ENCODE assay signal across 11 cellular contexts in the genomic region with DNA sequence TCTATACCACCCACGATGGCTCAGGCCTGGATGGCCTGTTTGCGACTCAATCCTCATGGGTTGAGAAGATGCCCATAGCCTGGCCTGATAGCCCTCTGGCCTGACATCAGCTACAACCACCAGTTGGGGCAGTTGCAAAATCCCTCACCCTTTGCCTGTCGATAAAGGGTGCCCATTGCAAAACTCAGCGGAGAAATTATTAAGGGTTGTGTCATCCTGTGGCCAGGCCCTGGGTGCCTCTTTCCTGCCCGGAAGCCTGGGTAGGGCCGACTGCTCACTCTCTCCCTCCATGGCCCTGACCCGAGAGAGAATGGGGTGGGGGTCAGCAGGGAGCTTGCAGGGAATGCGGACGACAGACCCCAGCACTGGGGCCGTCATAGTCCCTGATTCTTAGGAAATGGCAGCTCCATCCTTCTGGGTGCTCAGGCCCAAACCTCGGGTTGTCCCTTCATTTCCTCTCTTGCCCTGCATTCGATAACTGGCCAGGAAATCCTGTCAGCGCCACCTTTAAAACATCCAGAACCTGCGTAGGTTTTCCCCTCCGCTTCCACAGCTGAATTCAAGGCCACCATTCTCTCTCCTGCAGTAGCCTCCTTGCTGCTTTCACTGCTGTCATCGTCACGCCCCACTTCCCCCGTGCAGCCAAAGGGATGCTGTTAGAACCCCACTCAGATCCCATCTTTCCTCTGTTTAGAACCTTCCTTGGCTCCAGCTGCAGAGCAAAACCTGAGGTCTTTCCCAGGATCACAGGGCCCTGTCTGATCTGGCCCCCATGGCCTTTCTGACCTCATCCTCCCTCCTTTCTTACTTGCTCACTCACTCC. TPM values are rescaled to one million over a fixed set of nuclear protein-coding genes. Genes with fewer than 3 reads are reported as not detected.
DNase-seq lines count a peak whose midpoint lies in the region; ATAC-seq and TF ChIP-seq lines count a peak whose summit lies in the region.
"Had no signal": no experiment of that assay in that cellular context is flagged by ENCODE, and none has a peak within 500 bp of the region (broad histone marks: within the 10 kb centered on the region; RNA-seq: fewer than 3 reads in every experiment).

No MANE protein-coding gene starts in this region.

- peaks cover 2% of the 10 kb centered on the region; the same call in 1 of the 2 replicates for H3K4me1 Mint-ChIP-seq in WTC11
- H3K4me1 Mint-ChIP-seq in activated CD8-positive, alpha-beta T cell treated with anti-CD3 and anti-CD28 coated beads for 36 hours (ENCODE audit: low read depth) = peaks cover 12% of the 10 kb centered on the region

- POLR2A ChIA-PET in WTC11 (lab: Charles Lee) = no interaction called here
- POLR2A ChIA-PET in activated CD8-positive, alpha-beta T cell treated with anti-CD3 and anti-CD28 coated beads for 36 hours (lab: Charles Lee) = interaction anchor here (1.4 kb wide), 1 partner anchor 30 kb away, joined by 4 read pairs; no protein-coding TSS in a partner anchor

- no peak for TF ChIP-seq CTCF in HL-60 (IDR thresholded peaks at IDR 0.05; ENCODE audit: insufficient read depth, low read length)
- no peak for TF ChIP-seq CTCF in WTC11 (IDR thresholded peaks at IDR 0.05)
- TF ChIP-seq CTCF in activated CD8-positive, alpha-beta T cell treated with anti-CD3 and anti-CD28 coated beads for 36 hours (IDR thresholded peaks at IDR 0.05) = no peak

- no peak for ATAC-seq in WTC11
- ATAC-seq in activated CD8-positive, alpha-beta T cell treated with anti-CD3 and anti-CD28 coated beads for 36 hours = no peak
- ATAC-seq: sciatic nerve had no signal

- intact Hi-C loops in activated CD8-positive, alpha-beta T cell treated with anti-CD3 and anti-CD28 coated beads for 36 hours (cut with micrococcal nuclease) = no loop called here

- peaks cover 5% of the 10 kb centered on the region; the same call in 1 of the 2 replicates for H3K9me3 Mint-ChIP-seq in WTC11
- peaks cover 2% of the 10 kb centered on the region for H3K9me3 Mint-ChIP-seq in activated CD8-positive, alpha-beta T cell treated with anti-CD3 and anti-CD28 coated beads for 36 hours

- H3K27ac ChIP-seq in HL-60 (replicated peaks) (peak overlapping the region; percentile 83), subcutaneous abdominal adipose tissue (ENCODE audit: low read depth, low read length) (peak overlapping the region; percentile 94)

- peaks cover 8 to 66% (median 44%) of the 10 kb centered on the region in 5 donors for H3K4me1 ChIP-seq in subcutaneous abdominal adipose tissue (ENCODE audit: control insufficient read depth in 5 of 5, insufficient read depth in 5 of 5, low read length in 5 of 5)

- no peak overlapping the region for H3K4me3 Mint-ChIP-seq in WTC11
- H3K4me3 Mint-ChIP-seq in activated CD8-positive, alpha-beta T cell treated with anti-CD3 and anti-CD28 coated beads for 36 hours = no peak overlapping the region

- no peak overlapping the region for H3K27ac Mint-ChIP-seq in WTC11
- no peak overlapping the region for H3K27ac Mint-ChIP-seq in activated CD8-positive, alpha-beta T cell treated with anti-CD3 and anti-CD28 coated beads for 36 hours

- H3K36me3 Mint-ChIP-seq in WTC11 = no peaks in the 10 kb centered on the region
- no peaks in the 10 kb centered on the region for H3K36me3 Mint-ChIP-seq in activated CD8-positive, alpha-beta T cell treated with anti-CD3 and anti-CD28 coated beads for 36 hours (ENCODE audit: low read depth)

- no peak overlapping the region for H3K4me3 ChIP-seq in HL-60 (replicated peaks; ENCODE audit: insufficient read depth, low read length)
- no peak overlapping the region for H3K4me3 ChIP-seq in subcutaneous abdominal adipose tissue (ENCODE audit: low read depth in 1 of 5, low read length in 5 of 5)

- peak overlapping the region; percentile 48 to 72 (median 70) for H3K9ac ChIP-seq in subcutaneous abdominal adipose tissue (ENCODE audit: low read length in 5 of 5)

- peaks cover 0 to 12% (median 3%) of the 10 kb centered on the region in 5 donors for H3K9me3 ChIP-seq in subcutaneous abdominal adipose tissue (ENCODE audit: control insufficient read depth in 5 of 5, low read length in 5 of 5)

- CTCF ChIA-PET in WTC11 (lab: Charles Lee) = interaction anchor here (1.5 kb wide), 1 partner anchor 63 kb away, joined by 3 read pairs; no protein-coding TSS in a partner anchor
- CTCF ChIA-PET in activated CD8-positive, alpha-beta T cell treated with anti-CD3 and anti-CD28 coated beads for 36 hours (lab: Charles Lee) = no interaction called here

- H3K27me3 Mint-ChIP-seq in WTC11 (ENCODE audit: low read depth) = peaks cover 2% of the 10 kb centered on the region; the same call in 1 of the 2 replicates
- no peaks in the 10 kb centered on the region for H3K27me3 Mint-ChIP-seq in activated CD8-positive, alpha-beta T cell treated with anti-CD3 and anti-CD28 coated beads for 36 hours

- peak; percentile 86 to 95 for DNase-seq in HL-60 (ENCODE audit: low read depth in 1 of 2, low spot score in 1 of 2)
- no peak for DNase-seq in WTC11 (ENCODE audit: low spot score)
- peak; percentile 59 for DNase-seq in iris pigment epithelial cell (ENCODE audit: low read depth)
- no peak for DNase-seq in activated CD8-positive, alpha-beta T cell treated with anti-CD3 and anti-CD28 coated beads for 36 hours
- no peak for DNase-seq in stimulated activated CD4-positive, alpha-beta T cell treated with anti-CD3 and anti-CD28 coated beads, Interleukin-1b, Interleukin-23, amount 100 ng/mL, for 48 hours
- no peak for DNase-seq in effector CD8-positive, alpha-beta T cell (lab: John Stamatoyannopoulos, UW)
- DNase-seq in NCI-H2029 treated with DMSO at 0.1 percent for 48 hours (lab: John Stamatoyannopoulos, UW) = no peak
- DNase-seq: NCI-H1417; stimulated activated naive CD4-positive, alpha-beta T cell had no signal

- H3K27me3 ChIP-seq in HL-60 (ENCODE audit: insufficient read depth, poor library complexity, severe bottlenecking) (no peaks in the 10 kb centered on the region), subcutaneous abdominal adipose tissue (ENCODE audit: control insufficient read depth in 5 of 5, insufficient read depth in 4 of 5, low read length in 5 of 5) (no peaks in the 10 kb centered on the region)

- no peaks in the 10 kb centered on the region for H3K36me3 ChIP-seq in subcutaneous abdominal adipose tissue (ENCODE audit: control insufficient read depth in 5 of 5, insufficient read depth in 5 of 5, low read length in 5 of 5)

TF ChIP-seq in WTC11, 78 proteins besides CTCF, POLR2A, EP300 and RAD21:
- TF ChIP-seq NR1H2 (CRISPR knock-in tag; IDR thresholded peaks at IDR 0.05) = no peak
- peak; percentile 14; the same call in 1 of the 2 replicates for TF ChIP-seq GABPB1 (CRISPR knock-in tag; IDR thresholded peaks at IDR 0.05)

RNA-seq across cellular contexts. Expression of a gene that starts 31.1 kb away (rescaled TPM):
- 23.5 to 29.1 TPM (median 25.6 TPM) in 3 replicates for total RNA-seq in WTC11 (2021)
- total RNA-seq in activated CD8-positive, alpha-beta T cell treated with anti-CD3 and anti-CD28 coated beads for 36 hours = 10 to 100 TPM; 27.2 to 28.4 TPM

Comparison
In these comparisons a context has a peak if more than half of its experiments do, and no peak if none do; other contexts are left out.
1. DNase-seq: peak in HL-60 (2 of 2) and iris pigment epithelial cell (single experiment); none in WTC11 (single experiment), activated CD8-positive, alpha-beta T cell treated with anti-CD3 and anti-CD28 coated beads for 36 hours (single experiment), stimulated activated CD4-positive, alpha-beta T cell treated with anti-CD3 and anti-CD28 coated beads, Interleukin-1b, Interleukin-23, amount 100 ng/mL, for 48 hours (single experiment), effector CD8-positive, alpha-beta T cell (single experiment) and NCI-H2029 treated with DMSO at 0.1 percent for 48 hours (single experiment).